In the genomic region with DNA sequence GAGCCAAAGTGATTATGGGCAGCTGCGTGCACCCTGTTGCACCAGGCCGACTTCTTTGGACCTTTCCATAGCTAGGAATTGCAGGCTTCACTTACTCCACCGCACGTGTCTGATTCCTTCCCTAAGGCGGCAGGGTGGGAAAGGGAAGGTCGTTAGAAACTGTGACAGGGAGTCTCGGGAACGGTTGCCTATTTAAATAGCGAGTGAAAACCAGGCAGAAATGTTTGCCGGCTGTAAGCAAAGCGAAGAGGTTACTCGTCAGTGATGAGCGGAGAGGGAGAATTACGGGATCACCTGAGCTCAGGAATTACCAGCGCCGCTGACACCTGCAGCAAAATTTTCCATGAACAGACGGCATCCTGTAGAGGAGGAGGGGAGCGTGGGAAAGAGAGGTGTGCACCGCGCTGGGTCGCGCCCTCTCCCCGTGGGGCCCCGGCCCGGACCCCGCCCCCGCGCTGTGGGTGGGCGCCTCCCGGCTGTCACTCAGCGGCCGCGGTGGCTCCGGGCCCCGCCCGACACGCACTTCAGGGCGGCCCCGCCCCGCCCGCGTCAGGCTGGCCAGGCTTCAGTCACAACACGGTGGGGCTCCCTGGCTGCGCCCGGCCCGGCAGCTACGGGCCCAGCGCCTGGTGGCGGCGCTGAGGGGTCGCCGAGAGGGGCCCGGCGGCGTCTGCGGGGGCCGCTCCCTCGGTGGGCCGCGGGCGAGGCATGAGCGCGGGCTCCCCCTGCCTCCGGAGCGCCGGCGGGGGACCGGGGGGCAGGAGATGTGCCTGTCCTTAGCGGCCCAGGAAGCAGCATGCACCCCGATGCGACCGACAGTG, we compare ENCODE assay signal across 8 cellular contexts. TPM values are rescaled to one million over a fixed set of nuclear protein-coding genes. Genes with fewer than 3 reads are reported as not detected.
DNase-seq lines count a peak whose midpoint lies in the region; ATAC-seq and TF ChIP-seq lines count a peak whose summit lies in the region.

A gene (plus strand): TSS at position 568 of the 821 bp plus-strand sequence. CDS start 229 bp downstream, at position 797.

- TF ChIP-seq POLR2A in heart left ventricle (IDR thresholded peaks at IDR 0.05) = peak; percentile 76 to 93

- ATAC-seq in GM21825 (IDR thresholded peaks at IDR 0.05; ENCODE audit: unreplicated experiment) (peak; percentile 71), T-cell (replicated peaks in 1 of 4) (peak; percentile 92 to 93 (median 92)), heart left ventricle (peak; percentile 88 to 97 (median 96)), upper lobe of right lung (peak; percentile 98)

- no peaks in the 10 kb centered on the region for H3K36me3 ChIP-seq in heart left ventricle
- H3K36me3 ChIP-seq in upper lobe of right lung = no peaks in the 10 kb centered on the region

- CTCF ChIA-PET in T-cell (lab: Charles Lee) = interaction anchor here (0.6 to 2.0 kb wide), 5 partner anchors 10 to 186 kb away, joined by 3 to 7 read pairs (median 3); no protein-coding TSS in a partner anchor

- H3K4me1 ChIP-seq in heart left ventricle = peaks cover 4 to 42% (median 26%) of the 10 kb centered on the region in 12 donors
- peaks cover 28% of the 10 kb centered on the region for H3K4me1 ChIP-seq in upper lobe of right lung

- H3K4me3 Mint-ChIP-seq in T-cell = peak within 1 kb of the TSS; percentile 86 to 96 (median 93)

- no peaks in the 10 kb centered on the region for H3K36me3 Mint-ChIP-seq in T-cell

- TF ChIP-seq CTCF in heart left ventricle (IDR thresholded peaks at IDR 0.05) (peak in 6 of 12 donors; percentile 18 to 44 (median 30)), upper lobe of right lung (IDR thresholded peaks at IDR 0.05) (peak; percentile 12)

- H3K4me3 ChIP-seq in heart left ventricle (peak within 1 kb of the TSS; percentile 58 to 83 (median 70)), upper lobe of right lung (peak within 1 kb of the TSS; percentile 67)

- intact Hi-C loops in heart left ventricle (cut with DNase I) = loop anchor here in 5 of 10 donors (5.0 to 10.0 kb wide), 4 partner anchors 186 to 826 kb away; a partner anchor contains a TSS
- intact Hi-C loops in posterior vena cava (cut with DNase I) = loop anchor here in 1 of 2 donors (10.0 kb wide), 1 partner anchor 186 kb away; a partner anchor contains a TSS
- intact Hi-C loops in upper lobe of right lung (cut with DNase I) = no loop called here

- H3K27ac ChIP-seq in adipose tissue (ENCODE audit: low read depth, low read length) (peak within 1 kb of the TSS; percentile 56), heart left ventricle (peak within 1 kb of the TSS; percentile 76 to 92 (median 86)), upper lobe of right lung (peak within 1 kb of the TSS; percentile 81)

- H3K9me3 ChIP-seq in heart left ventricle = no peaks in the 10 kb centered on the region
- no peaks in the 10 kb centered on the region for H3K9me3 ChIP-seq in upper lobe of right lung

- H3K27me3 ChIP-seq in heart left ventricle = peaks cover 0 to 7% (median 0%) of the 10 kb centered on the region in 9 donors
- H3K27me3 ChIP-seq in upper lobe of right lung = no peaks in the 10 kb centered on the region

- no peaks in the 10 kb centered on the region for H3K9me3 Mint-ChIP-seq in T-cell

- WGBS in adipose tissue, 3 donors = 1% methylated on average over 60 to 72 of the region's 72 CpGs
- WGBS in heart left ventricle, 4 donors = 0 to 1% (median 1%) methylated on average over 31 to 72 of the region's 72 CpGs

- POLR2A ChIA-PET in T-cell (lab: Charles Lee) = interaction anchor here in 1 of 2 donors (0.9 to 1.7 kb wide), 3 partner anchors 14 to 186 kb away, joined by 3 to 5 read pairs (median 4); a partner anchor contains a TSS

- peaks cover 35 to 55% (median 48%) of the 10 kb centered on the region in 3 donors for H3K4me1 Mint-ChIP-seq in T-cell

- peak; percentile 79 for DNase-seq in ELR (ENCODE audit: low read depth)
- peak; percentile 70 for DNase-seq in LHCN-M2 (ENCODE audit: low read depth)
- peak; percentile 64 to 88 (median 79) for DNase-seq in T-cell
- DNase-seq in heart left ventricle = peak; percentile 89 to 93 (median 91)
- peak; percentile 94 for DNase-seq in posterior vena cava (ENCODE audit: low spot score)
- peak; percentile 95 for DNase-seq in upper lobe of right lung

- H3K27ac Mint-ChIP-seq in T-cell = peak within 1 kb of the TSS; percentile 67 to 84

- H3K27me3 Mint-ChIP-seq in T-cell = no peaks in the 10 kb centered on the region

RNA-seq across cellular contexts. Expression of the gene that starts here (rescaled TPM):
- total RNA-seq in LHCN-M2 (2014; rRNA removed) (23.0 and 28.3 TPM in 2 replicates), T-cell (10 to 100 TPM; 14.0 to 19.3 (median 16.4) TPM), heart left ventricle (10 to 100 TPM in 5 of 9 donors, 1 to 10 TPM in 4; 7.5 to 12.4 (median 10.7) TPM), posterior vena cava (10 to 100 TPM; 19.9 to 20.3 TPM), upper lobe of right lung (98.5 TPM)
- 6.9 TPM for polyA plus RNA-seq in LHCN-M2 (2012)
- polyA plus RNA-seq in adipose tissue (1 to 10 TPM; 4.3 to 7.4 (median 5.5) TPM), heart left ventricle (10 to 100 TPM in 1 of 2 donors, 1 to 10 TPM in 1; 3.1 to 10.1 TPM)

Comparison
In these comparisons a context has a peak if more than half of its experiments do, and no peak if none do; other contexts are left out.
1. Peak in every context shown above with its lines: DNase-seq, ATAC-seq, H3K4me3 ChIP-seq and H3K27ac ChIP-seq.